18 cellular contexts compared by ENCODE assay signal in genomic region chr6:25360611-25361010, GRCh38.
A peak's percentile ranks its signal among the peaks of the same experiment; 100 is the strongest.
DNase-seq lines count a peak whose midpoint lies in the region; TF ChIP-seq lines count a peak whose summit lies in the region.
"Had no signal": no experiment of that assay in that cellular context is flagged by ENCODE, and none has a peak within 500 bp of the region (broad histone marks: within the 10 kb centered on the region; RNA-seq: fewer than 3 reads in every experiment).

No MANE protein-coding gene starts in this region.

- POLR2A ChIA-PET in AG04449 (lab: Yijun Ruan, JAX): no interaction called here

- H3K9me3 Mint-ChIP-seq in activated T-helper 2 cell treated with anti-CD3 and anti-CD28 coated beads, Interferon-gamma antibody, Interleukin-2, Interleukin-4, amounts not matched to agents 10 μg/mL and 5 μg/mL and 100 μg/mL, durations not matched to agents 14 hours and 24 hours and 36 hours: no peaks in the 10 kb centered on the region
- no peaks in the 10 kb centered on the region for H3K9me3 Mint-ChIP-seq in activated T-helper 1 cell treated with anti-CD3 and anti-CD28 coated beads, Interleukin-12 subunit alpha, Interleukin-12 subunit beta, Interleukin-2, Interleukin-4 antibody, amounts not matched to agents 30 ng/mL and 10 ng/mL and 1 ng/mL, durations not matched to agents 14 hours and 24 hours and 36 hours
- H3K9me3 Mint-ChIP-seq: activated naive CD4-positive, alpha-beta T cell treated with anti-CD3 and anti-CD28 coated beads, Interleukin-2, amount 50 U/mL, for 24 hours had no signal

- no peaks in the 10 kb centered on the region for H3K9me3 ChIP-seq in hepatocyte (ENCODE audit: low read depth)
- H3K9me3 ChIP-seq: colonic mucosa, esophagus squamous epithelium, pancreas, upper lobe of right lung had no signal

- no peak overlapping the region for H3K27ac Mint-ChIP-seq in activated T-helper 2 cell treated with anti-CD3 and anti-CD28 coated beads, Interferon-gamma antibody, Interleukin-2, Interleukin-4, amounts not matched to agents 10 μg/mL and 5 μg/mL and 100 μg/mL, durations not matched to agents 14 hours and 24 hours and 36 hours
- no peak overlapping the region for H3K27ac Mint-ChIP-seq in activated T-helper 1 cell treated with anti-CD3 and anti-CD28 coated beads, Interleukin-12 subunit alpha, Interleukin-12 subunit beta, Interleukin-2, Interleukin-4 antibody, amounts not matched to agents 30 ng/mL and 10 ng/mL and 1 ng/mL, durations not matched to agents 14 hours and 24 hours and 36 hours
- H3K27ac Mint-ChIP-seq: activated CD8-positive, alpha-beta memory T cell treated with anti-CD3 and anti-CD28 coated beads, Interleukin-2, amount 10 ng/mL, durations not matched to agents 7 days and 5 days; activated naive CD4-positive, alpha-beta T cell treated with anti-CD3 and anti-CD28 coated beads, Interleukin-2, amount 50 U/mL, for 24 hours had no signal

- DNase-seq in AG04449 (ENCODE audit: low read depth, low spot score): peak; percentile 52
- DNase-seq in HS-27A (ENCODE audit: low read depth): peak; percentile 55
- peak; percentile 5 for DNase-seq in astrocyte of the spinal cord (ENCODE audit: low read depth, low spot score)
- no peak for DNase-seq in hepatocyte (ENCODE audit: low spot score)
- DNase-seq in NCI-H526 (lab: John Stamatoyannopoulos, UW): no peak
- no peak for DNase-seq in activated T-helper 2 cell treated with anti-CD3 and anti-CD28 coated beads, Interferon-gamma antibody, Interleukin-2, Interleukin-4, amounts not matched to agents 10 μg/mL and 5 μg/mL and 100 μg/mL, durations not matched to agents 14 hours and 24 hours and 36 hours (ENCODE audit: low spot score)
- DNase-seq in activated T-helper 1 cell treated with anti-CD3 and anti-CD28 coated beads, Interleukin-12 subunit alpha, Interleukin-12 subunit beta, Interleukin-2, Interleukin-4 antibody, amounts not matched to agents 30 ng/mL and 10 ng/mL and 1 ng/mL, durations not matched to agents 14 hours and 24 hours and 36 hours (ENCODE audit: low spot score): no peak
- no peak for DNase-seq in NCI-H187 (lab: John Stamatoyannopoulos, UW)
- DNase-seq: activated CD8-positive, alpha-beta memory T cell treated with anti-CD3 and anti-CD28 coated beads, Interleukin-2, amount 10 ng/mL, durations not matched to agents 7 days and 5 days; esophagus squamous epithelium; Kasumi-1; NCI-H1930; NCI-H774; pancreas; stimulated activated CD4-positive, alpha-beta T cell treated with anti-CD3 and anti-CD28 coated beads, Interleukin-15, amount 100 ng/mL, for 24 hours; upper lobe of right lung had no signal

- no peaks in the 10 kb centered on the region for H3K36me3 Mint-ChIP-seq in activated T-helper 2 cell treated with anti-CD3 and anti-CD28 coated beads, Interferon-gamma antibody, Interleukin-2, Interleukin-4, amounts not matched to agents 10 μg/mL and 5 μg/mL and 100 μg/mL, durations not matched to agents 14 hours and 24 hours and 36 hours (ENCODE audit: low read depth)
- no peaks in the 10 kb centered on the region for H3K36me3 Mint-ChIP-seq in activated T-helper 1 cell treated with anti-CD3 and anti-CD28 coated beads, Interleukin-12 subunit alpha, Interleukin-12 subunit beta, Interleukin-2, Interleukin-4 antibody, amounts not matched to agents 30 ng/mL and 10 ng/mL and 1 ng/mL, durations not matched to agents 14 hours and 24 hours and 36 hours (ENCODE audit: low read depth)
- H3K36me3 Mint-ChIP-seq: activated CD8-positive, alpha-beta memory T cell treated with anti-CD3 and anti-CD28 coated beads, Interleukin-2, amount 10 ng/mL, durations not matched to agents 7 days and 5 days; activated naive CD4-positive, alpha-beta T cell treated with anti-CD3 and anti-CD28 coated beads, Interleukin-2, amount 50 U/mL, for 24 hours had no signal

- H3K4me1 Mint-ChIP-seq in activated T-helper 2 cell treated with anti-CD3 and anti-CD28 coated beads, Interferon-gamma antibody, Interleukin-2, Interleukin-4, amounts not matched to agents 10 μg/mL and 5 μg/mL and 100 μg/mL, durations not matched to agents 14 hours and 24 hours and 36 hours (ENCODE audit: low read depth): no peaks in the 10 kb centered on the region
- no peaks in the 10 kb centered on the region for H3K4me1 Mint-ChIP-seq in activated T-helper 1 cell treated with anti-CD3 and anti-CD28 coated beads, Interleukin-12 subunit alpha, Interleukin-12 subunit beta, Interleukin-2, Interleukin-4 antibody, amounts not matched to agents 30 ng/mL and 10 ng/mL and 1 ng/mL, durations not matched to agents 14 hours and 24 hours and 36 hours (ENCODE audit: low read depth)
- H3K4me1 Mint-ChIP-seq: activated CD8-positive, alpha-beta memory T cell treated with anti-CD3 and anti-CD28 coated beads, Interleukin-2, amount 10 ng/mL, durations not matched to agents 7 days and 5 days had no signal

- no peaks in the 10 kb centered on the region for H3K36me3 ChIP-seq in hepatocyte (replicated peaks; ENCODE audit: insufficient read depth, low read depth)
- H3K36me3 ChIP-seq: colonic mucosa, esophagus squamous epithelium, pancreas, upper lobe of right lung had no signal

- WGBS in hepatocyte (ENCODE audit: low lambda C conversion rate, missing lambda C conversion rate): 30% methylated on average over 1 of the region's 1 CpG

- in situ Hi-C loops in astrocyte of the spinal cord (cut with HindIII; ENCODE audit: low sequenced_read_pairs): no loop called here

- peaks cover 95% of the 10 kb centered on the region for H3K79me2 ChIP-seq in hepatocyte

- intact Hi-C loops in activated T-helper 2 cell treated with anti-CD3 and anti-CD28 coated beads, Interferon-gamma antibody, Interleukin-2, Interleukin-4, amounts not matched to agents 10 μg/mL and 5 μg/mL and 100 μg/mL, durations not matched to agents 14 hours and 24 hours and 36 hours (cut with micrococcal nuclease): no loop called here
- intact Hi-C loops in activated T-helper 1 cell treated with anti-CD3 and anti-CD28 coated beads, Interleukin-12 subunit alpha, Interleukin-12 subunit beta, Interleukin-2, Interleukin-4 antibody, amounts not matched to agents 30 ng/mL and 10 ng/mL and 1 ng/mL, durations not matched to agents 14 hours and 24 hours and 36 hours (cut with micrococcal nuclease): no loop called here

- TF ChIP-seq CTCF in AG04449 (IDR thresholded peaks at IDR 0.05; ENCODE audit: insufficient read depth, low read length, missing control alignments) (no peak), astrocyte of the spinal cord (IDR thresholded peaks at IDR 0.05; ENCODE audit: low read depth, low read length) (no peak), hepatocyte (IDR thresholded peaks at IDR 0.05; ENCODE audit: poor library complexity) (no peak)

- no peaks in the 10 kb centered on the region for H3K27me3 ChIP-seq in hepatocyte
- H3K27me3 ChIP-seq: colonic mucosa, esophagus squamous epithelium, pancreas, upper lobe of right lung had no signal

- CTCF ChIA-PET in AG04449 (lab: Yijun Ruan, JAX): interaction anchor here (2.5 kb wide), 1 partner anchor 137 kb away, joined by 6 read pairs; no protein-coding TSS in a partner anchor

- no peaks in the 10 kb centered on the region for H3K9me2 ChIP-seq in hepatocyte (replicated peaks; ENCODE audit: insufficient read depth)

- peaks cover 10% of the 10 kb centered on the region for H4K20me1 ChIP-seq in hepatocyte (ENCODE audit: insufficient read depth, poor library complexity, severe bottlenecking)

- no peaks in the 10 kb centered on the region for H3K27me3 Mint-ChIP-seq in activated T-helper 2 cell treated with anti-CD3 and anti-CD28 coated beads, Interferon-gamma antibody, Interleukin-2, Interleukin-4, amounts not matched to agents 10 μg/mL and 5 μg/mL and 100 μg/mL, durations not matched to agents 14 hours and 24 hours and 36 hours (ENCODE audit: low read depth)
- H3K27me3 Mint-ChIP-seq in activated T-helper 1 cell treated with anti-CD3 and anti-CD28 coated beads, Interleukin-12 subunit alpha, Interleukin-12 subunit beta, Interleukin-2, Interleukin-4 antibody, amounts not matched to agents 30 ng/mL and 10 ng/mL and 1 ng/mL, durations not matched to agents 14 hours and 24 hours and 36 hours (ENCODE audit: insufficient read depth): peaks cover 2% of the 10 kb centered on the region
- H3K27me3 Mint-ChIP-seq: activated naive CD4-positive, alpha-beta T cell treated with anti-CD3 and anti-CD28 coated beads, Interleukin-2, amount 50 U/mL, for 24 hours had no signal

- peaks cover 17% of the 10 kb centered on the region for H3K4me1 ChIP-seq in hepatocyte (ENCODE audit: insufficient read depth)
- H3K4me1 ChIP-seq: colonic mucosa, pancreas had no signal

- peak overlapping the region; percentile 24 for H3K27ac ChIP-seq in hepatocyte
- H3K27ac ChIP-seq: colonic mucosa, upper lobe of right lung had no signal

- H3K4me2 ChIP-seq in hepatocyte: no peak overlapping the region

- no peak overlapping the region for H2AFZ ChIP-seq in hepatocyte

- H3K4me3 Mint-ChIP-seq in activated T-helper 2 cell treated with anti-CD3 and anti-CD28 coated beads, Interferon-gamma antibody, Interleukin-2, Interleukin-4, amounts not matched to agents 10 μg/mL and 5 μg/mL and 100 μg/mL, durations not matched to agents 14 hours and 24 hours and 36 hours (ENCODE audit: low read depth): no peak overlapping the region
- H3K4me3 Mint-ChIP-seq in activated T-helper 1 cell treated with anti-CD3 and anti-CD28 coated beads, Interleukin-12 subunit alpha, Interleukin-12 subunit beta, Interleukin-2, Interleukin-4 antibody, amounts not matched to agents 30 ng/mL and 10 ng/mL and 1 ng/mL, durations not matched to agents 14 hours and 24 hours and 36 hours: no peak overlapping the region
- H3K4me3 Mint-ChIP-seq: activated CD8-positive, alpha-beta memory T cell treated with anti-CD3 and anti-CD28 coated beads, Interleukin-2, amount 10 ng/mL, durations not matched to agents 7 days and 5 days; activated naive CD4-positive, alpha-beta T cell treated with anti-CD3 and anti-CD28 coated beads, Interleukin-2, amount 50 U/mL, for 24 hours had no signal

- H3K4me3 ChIP-seq in AG04449 (ENCODE audit: low read depth, low read length) (no peak overlapping the region), astrocyte of the spinal cord (ENCODE audit: low read depth, low read length) (no peak overlapping the region), hepatocyte (no peak overlapping the region)
- H3K4me3 ChIP-seq: colonic mucosa, esophagus squamous epithelium, pancreas, upper lobe of right lung had no signal

Comparison
In these comparisons a context has a peak if more than half of its experiments do, and no peak if none do; other contexts are left out.
1. DNase-seq: peak in AG04449 (single experiment), HS-27A (single experiment) and astrocyte of the spinal cord (single experiment); none in hepatocyte (single experiment), NCI-H526 (0 of 2), activated T-helper 2 cell treated with anti-CD3 and anti-CD28 coated beads, Interferon-gamma antibody, Interleukin-2, Interleukin-4, amounts not matched to agents 10 μg/mL and 5 μg/mL and 100 μg/mL, durations not matched to agents 14 hours and 24 hours and 36 hours (single experiment), activated T-helper 1 cell treated with anti-CD3 and anti-CD28 coated beads, Interleukin-12 subunit alpha, Interleukin-12 subunit beta, Interleukin-2, Interleukin-4 antibody, amounts not matched to agents 30 ng/mL and 10 ng/mL and 1 ng/mL, durations not matched to agents 14 hours and 24 hours and 36 hours (single experiment) and NCI-H187 (0 of 2).